10 cellular contexts compared by ENCODE assay signal in genomic region chr20:48826064-48826463, GRCh38. TPM values are rescaled to one million over a fixed set of nuclear protein-coding genes. Genes with fewer than 3 reads are reported as not detected.
DNase-seq lines count a peak whose midpoint lies in the region; ATAC-seq, FAIRE-seq and TF ChIP-seq lines count a peak whose summit lies in the region.
"Had no signal": no experiment of that assay in that cellular context is flagged by ENCODE, and none has a peak within 500 bp of the region (broad histone marks: within the 10 kb centered on the region; RNA-seq: fewer than 3 reads in every experiment).

No MANE protein-coding gene starts in this region.

- H3K18ac ChIP-seq in mesendoderm (ENCODE audit: low read length): peak overlapping the region; percentile 94

- H3K56ac ChIP-seq in mesendoderm (ENCODE audit: low read length): peak overlapping the region; percentile 96

- H3K9ac ChIP-seq in GM12878 (ENCODE audit: control insufficient read depth, insufficient read depth, low read length) (peak overlapping the region; percentile 94), mesendoderm (ENCODE audit: low read length) (peak overlapping the region; percentile 93), MM.1S (ENCODE audit: low read length) (no peak overlapping the region)

- SMC1A ChIA-PET in GM12878 (lab: Charles Lee; ENCODE audit: uncharacterized antibody, unreplicated experiment): interaction anchor here (0.5 to 4.5 kb wide), 29 partner anchors 8 to 223 kb away, joined by 3 to 36 read pairs (median 6); no protein-coding TSS in a partner anchor

- H2AFZ ChIP-seq in GM12878 (ENCODE audit: control insufficient read depth, low read depth, low read length) (no peak overlapping the region), MM.1S (ENCODE audit: low read length) (no peak overlapping the region)

- no peak for TF ChIP-seq RAD21 in GM12878 (IDR thresholded peaks at IDR 0.05; ENCODE audit: insufficient read depth, low read depth, low read length)

- H2BK5ac ChIP-seq in mesendoderm (ENCODE audit: low read length): peak overlapping the region; percentile 97

- no TSS peak for BruUV-seq in GM12878 (replicated peaks; lab: Mats Ljungman, UMichigan)

- peak overlapping the region; percentile 88 for H3K4me2 ChIP-seq in GM12878 (ENCODE audit: control insufficient read depth, insufficient read depth)
- H3K4me2 ChIP-seq in mesendoderm (ENCODE audit: low read length): peak overlapping the region; percentile 92
- H3K4me2 ChIP-seq in MM.1S (ENCODE audit: low read depth, low read length): no peak overlapping the region

- peak overlapping the region; percentile 34 for H2BK120ac ChIP-seq in mesendoderm (ENCODE audit: low read depth, low read length)

- H3K4me1 ChIP-seq in left ventricle myocardium inferior: peaks cover 47% of the 10 kb centered on the region
- peaks cover 28% of the 10 kb centered on the region for H3K4me1 ChIP-seq in GM12878 (ENCODE audit: control insufficient read depth, insufficient read depth, low read length)
- H3K4me1 ChIP-seq in mesendoderm (ENCODE audit: control insufficient read depth, low read depth, low read length): peaks cover 12% of the 10 kb centered on the region
- H3K4me1 ChIP-seq in vagina: peaks cover 20% of the 10 kb centered on the region
- peaks cover 6% of the 10 kb centered on the region; the same call in 1 of the 2 replicates for H3K4me1 ChIP-seq in MM.1S (ENCODE audit: low read length)

- RAD21 ChIA-PET in GM12878 (lab: Charles Lee; ENCODE audit: unreplicated experiment): interaction anchor here (0.6 to 6.1 kb wide), 26 partner anchors 15 to 168 kb away, joined by 3 to 41 read pairs (median 5); no protein-coding TSS in a partner anchor

- TF ChIP-seq POLR2A in GM12878 (IDR thresholded peaks at IDR 0.05; ENCODE audit: low read depth, low read length): peak; percentile 10; the same call in 1 of the 2 replicates
- TF ChIP-seq POLR2A in vagina (IDR thresholded peaks at IDR 0.05): no peak

- H3K9me3 ChIP-seq in left ventricle myocardium inferior (replicated peaks) (no peaks in the 10 kb centered on the region), GM12878 (replicated peaks; ENCODE audit: control insufficient read depth, insufficient read depth, low read length) (no peaks in the 10 kb centered on the region), vagina (no peaks in the 10 kb centered on the region), MM.1S (replicated peaks; ENCODE audit: insufficient read depth, low read length) (no peaks in the 10 kb centered on the region)

- H3K36me3 ChIP-seq in left ventricle myocardium inferior (no peaks in the 10 kb centered on the region), GM12878 (ENCODE audit: control insufficient read depth in 2 of 2, insufficient read depth in 2 of 2, low read length in 1 of 2) (no peaks in the 10 kb centered on the region), mesendoderm (ENCODE audit: control insufficient read depth, insufficient read depth, low read length) (peaks cover 1% of the 10 kb centered on the region), vagina (no peaks in the 10 kb centered on the region), MM.1S (replicated peaks; ENCODE audit: insufficient read depth, low read length) (no peaks in the 10 kb centered on the region)

- intact Hi-C loops in left ventricle myocardium inferior (cut with micrococcal nuclease): no loop called here
- intact Hi-C loops in cardiac septum (cut with DNase I): loop anchor here (5.0 kb wide), 2 partner anchors 64 to 76 kb away; no protein-coding TSS in a partner anchor
- intact Hi-C loops in GM12878 (cut with micrococcal nuclease; ENCODE audit: unreplicated experiment): loop anchor here (5.0 kb wide), 1 partner anchor 61 kb away; no protein-coding TSS in a partner anchor
- intact Hi-C loops in vagina (cut with DNase I): no loop called here

- POLR2A ChIA-PET in GM12878 (lab: Charles Lee): interaction anchor here (1.0 to 2.0 kb wide), 11 partner anchors 16 to 107 kb away, joined by 3 to 10 read pairs (median 5); no protein-coding TSS in a partner anchor

- H3F3A ChIP-seq in MM.1S (ENCODE audit: insufficient read depth, low read length): no peaks in the 10 kb centered on the region

- H3K23ac ChIP-seq in mesendoderm (ENCODE audit: low read length): no peak overlapping the region

- WGBS in GM12878 (ENCODE audit: insufficient coverage, insufficient replicate concordance, low lambda C conversion rate, missing lambda C conversion rate): 5% methylated on average over 2 of the region's 2 CpGs
- WGBS in mesendoderm (ENCODE audit: extremely low coverage, insufficient coverage, low lambda C conversion rate): no CpG with 5 or more reads among the region's 2 CpGs

- H3K27me3 ChIP-seq in left ventricle myocardium inferior (ENCODE audit: low read depth) (peaks cover 7% of the 10 kb centered on the region), GM12878 (replicated peaks in 1 of 2; ENCODE audit: control insufficient read depth in 2 of 2, insufficient read depth in 2 of 2, low read length in 1 of 2) (no peaks in the 10 kb centered on the region), mesendoderm (ENCODE audit: insufficient read depth, low read length, poor library complexity) (no peaks in the 10 kb centered on the region), vagina (no peaks in the 10 kb centered on the region), MM.1S (replicated peaks; ENCODE audit: insufficient read depth, low read length) (peaks cover 15% of the 10 kb centered on the region)

- no peak overlapping the region for H4K8ac ChIP-seq in mesendoderm (ENCODE audit: low read depth, low read length)

- no peak overlapping the region for H2AK5ac ChIP-seq in mesendoderm (ENCODE audit: low read length)

- H4K20me1 ChIP-seq in GM12878 (ENCODE audit: control insufficient read depth, insufficient read depth): no peaks in the 10 kb centered on the region
- no peaks in the 10 kb centered on the region for H4K20me1 ChIP-seq in MM.1S (ENCODE audit: insufficient read depth, low read length)

- H3K4me3 ChIP-seq in left ventricle myocardium inferior: peak overlapping the region; percentile 77
- H3K4me3 ChIP-seq in GM12878: peak overlapping the region; percentile 99
- H3K4me3 ChIP-seq in mesendoderm (ENCODE audit: low read length): peak overlapping the region; percentile 85
- peak overlapping the region; percentile 65 to 76 for H3K4me3 ChIP-seq in vagina
- no peak overlapping the region for H3K4me3 ChIP-seq in MM.1S (ENCODE audit: low read length)

- H2BK15ac ChIP-seq in mesendoderm (replicated peaks; ENCODE audit: low read depth): no peak overlapping the region

- FAIRE-seq in GM12878 (lab: Jason Lieb, UNC): no peak

- CTCF ChIA-PET in GM12878 (lab: Yijun Ruan, JAX): interaction anchor here (0.7 to 4.9 kb wide), 12 partner anchors 16 to 340 kb away, joined by 3 to 35 read pairs (median 4); no protein-coding TSS in a partner anchor

- H3K9me2 ChIP-seq in MM.1S (replicated peaks; ENCODE audit: insufficient read depth, low read length): no peaks in the 10 kb centered on the region

- no peak for TF ChIP-seq EP300 in GM12878 (IDR thresholded peaks at IDR 0.05; ENCODE audit: borderline replicate concordance in 1 of 2, control insufficient read depth in 1 of 2, low read depth in 2 of 2, low read length in 2 of 2)

- ATAC-seq in GM12878 (no peak), HG02938 (IDR thresholded peaks at IDR 0.05; ENCODE audit: unreplicated experiment) (no peak), GM21390 (IDR thresholded peaks at IDR 0.05; ENCODE audit: unreplicated experiment) (no peak)

- H3K4ac ChIP-seq in mesendoderm (ENCODE audit: low read depth, low read length): peak overlapping the region; percentile 57

- H3K79me1 ChIP-seq in mesendoderm (ENCODE audit: low read length): peaks cover 17% of the 10 kb centered on the region

- TF ChIP-seq CTCF in left ventricle myocardium inferior (IDR thresholded peaks at IDR 0.05; ENCODE audit: borderline replicate concordance) (no peak), GM12878 (IDR thresholded peaks at IDR 0.05 in 2 of 3, conservative IDR thresholded peaks at IDR 0.05 in 1 of 3; ENCODE audit: control insufficient read depth in 2 of 3, extremely low read depth in 1 of 3, insufficient read depth in 1 of 3, low read depth in 3 of 3, low read length in 3 of 3) (no peak), vagina (IDR thresholded peaks at IDR 0.05) (no peak), MM.1S (IDR thresholded peaks at IDR 0.05; ENCODE audit: low read length) (no peak)

- DNase-seq in left ventricle myocardium inferior (no peak), cardiac septum (ENCODE audit: low spot score) (no peak), GM12878 (ENCODE audit: low read depth, low spot score) (no peak), mesendoderm (peak; percentile 95), vagina (ENCODE audit: extremely low spot score in 2 of 2) (no peak), MM.1S (no peak)
- DNase-seq: GF-D8 had no signal

- no peak overlapping the region for H4K5ac ChIP-seq in mesendoderm (ENCODE audit: low read length)

- in situ Hi-C loops in GM12878 (cut with MboI): no loop called here

- H3K79me2 ChIP-seq in GM12878 (ENCODE audit: control insufficient read depth, insufficient read depth, low read length) (peaks cover 69% of the 10 kb centered on the region), mesendoderm (ENCODE audit: control insufficient read depth, insufficient read depth, low read length) (peaks cover 51% of the 10 kb centered on the region), MM.1S (ENCODE audit: low read length) (no peaks in the 10 kb centered on the region)

- H3K27ac ChIP-seq in left ventricle myocardium inferior (replicated peaks) (peak overlapping the region; percentile 89), GM12878 (ENCODE audit: control insufficient read depth, insufficient read depth) (peak overlapping the region; percentile 86), mesendoderm (ENCODE audit: low read depth, low read length) (peak overlapping the region; percentile 90), vagina (peak overlapping the region; percentile 55), MM.1S (ENCODE audit: low read length) (no peak overlapping the region)
- H3K27ac ChIP-seq: VCaP had no signal

RNA-seq across cellular contexts. Expression of gene PREX1, which starts 1.7 kb away (rescaled TPM):
- total RNA-seq in left ventricle myocardium inferior (11.2 TPM), cardiac septum (13.9 TPM), GM12878 (2014; rRNA removed) (79.5 and 82.6 TPM in 2 replicates), GM12878 (2014; rRNA removed; fragmentation: Illumina TruSeq; extraction: Trizol) (41.9 and 48.6 TPM in 2 replicates), GM12878 (2021) (108 and 114 TPM in 2 replicates), vagina (17.7 TPM)
- 138 and 148 TPM in 2 replicates for total RNA-seq in GM12878 (2013; cell fraction: nucleolus; rRNA removed)
- polyA plus RNA-seq in GM12878 (2011; ENCODE audit: low read depth): 23.6 TPM
- polyA plus RNA-seq in GM12878 (2011; rRNA removed) (16.3 and 29.3 TPM in 2 replicates), GM12878 (2014; fragmentation: Illumina TruSeq; extraction: Trizol) (25.2 and 49.0 TPM in 2 replicates), GM12878 (2014; fragmentation: Nextera tagmentation; extraction: Ambion mirVana) (1 to 10 TPM; 2.6 to 6.7 TPM), GM12878 (2014; rRNA removed) (60.5 and 76.1 TPM in 2 replicates), GM12878 (2016; fragmentation: Nextera tagmentation; extraction: Ambion mirVana) (10 to 100 TPM; 17.7 to 22.1 TPM)
- 30.8 and 32.4 TPM in 2 replicates for polyA plus RNA-seq in GM12878 (2011; cell fraction: cytosol; rRNA removed)
- polyA plus RNA-seq in GM12878 (2011; cell fraction: nucleus; rRNA removed): 74.6 and 90.7 TPM in 2 replicates
- polyA plus RNA-seq in GM12878 (2012): 56.3 and 62.3 TPM in 2 replicates
- polyA minus RNA-seq in GM12878 (2011; rRNA and poly(A)+ RNA removed): 42.1 and 65.5 TPM in 2 replicates
- 21.6 and 22.1 TPM in 2 replicates for polyA minus RNA-seq in GM12878 (2011; cell fraction: cytosol; rRNA and poly(A)+ RNA removed)
- 31.8 and 50.9 TPM in 2 replicates for polyA minus RNA-seq in GM12878 (2011; cell fraction: nucleus; rRNA and poly(A)+ RNA removed)
- polyA plus RNA-seq in mesendoderm (2013, experiment 1 of 2): 20.7 TPM
- 19.7 TPM for polyA plus RNA-seq in mesendoderm (2013, experiment 2 of 2)

Comparison
In these comparisons a context has a peak if more than half of its experiments do, and no peak if none do; other contexts are left out.
1. intact Hi-C loops: an anchor here in cardiac septum (5.0 kb wide) and GM12878 (5.0 kb wide); none called in left ventricle myocardium inferior and vagina.